22 cellular contexts compared by ENCODE assay signal in genomic region chr7:17015575-17015974, GRCh38.
DNase-seq lines count a peak whose midpoint lies in the region; ATAC-seq and TF ChIP-seq lines count a peak whose summit lies in the region.
"Had no signal": no experiment of that assay in that cellular context is flagged by ENCODE, and none has a peak within 500 bp of the region (broad histone marks: within the 10 kb centered on the region; RNA-seq: fewer than 3 reads in every experiment).

No MANE protein-coding gene starts in this region.

- CTCF ChIA-PET in CD8-positive, alpha-beta T cell (lab: Charles Lee) = no interaction called here

- no peak for ATAC-seq in CD8-positive, alpha-beta T cell
- ATAC-seq in GM18868 (IDR thresholded peaks at IDR 0.05; ENCODE audit: unreplicated experiment) = no peak
- ATAC-seq: stimulated activated memory B cell treated with anti-CD40 and anti-IgM and Interleukin-4, amounts not matched to agents 10 μg/mL and 1 μg/mL and 100 μg/mL, for 72 hours had no signal

- no peaks in the 10 kb centered on the region for H3K9me3 ChIP-seq in DOHH2 (ENCODE audit: control insufficient read depth, insufficient read depth, low read length)
- H3K9me3 ChIP-seq in fibroblast of lung (ENCODE audit: control insufficient read depth, insufficient read depth, low read depth, low read length) = no peaks in the 10 kb centered on the region
- H3K9me3 ChIP-seq in spleen = no peaks in the 10 kb centered on the region
- H3K9me3 ChIP-seq in CD8-positive, alpha-beta T cell (ENCODE audit: low read length) = no peaks in the 10 kb centered on the region
- H3K9me3 ChIP-seq: adrenal gland, right atrium auricular region had no signal

- H3K27me3 Mint-ChIP-seq in CD8-positive, alpha-beta T cell (ENCODE audit: low read depth) = peaks cover 2% of the 10 kb centered on the region
- H3K27me3 Mint-ChIP-seq: stimulated activated memory B cell treated with anti-CD40 and anti-IgM and Interleukin-4, amounts not matched to agents 10 μg/mL and 1 μg/mL and 100 μg/mL, for 72 hours had no signal

- H3K36me3 Mint-ChIP-seq in CD8-positive, alpha-beta T cell = no peaks in the 10 kb centered on the region
- H3K36me3 Mint-ChIP-seq: natural killer cell; stimulated activated memory B cell treated with anti-CD40 and anti-IgM and Interleukin-4, amounts not matched to agents 10 μg/mL and 1 μg/mL and 100 μg/mL, for 72 hours had no signal

- H3K9ac ChIP-seq in fibroblast of lung (ENCODE audit: insufficient read depth, low read length) = no peak overlapping the region
- H3K9ac ChIP-seq: KMS-11 had no signal

- no peaks in the 10 kb centered on the region for H3K27me3 ChIP-seq in DOHH2 (ENCODE audit: control insufficient read depth, low read length)
- no peaks in the 10 kb centered on the region for H3K27me3 ChIP-seq in fibroblast of lung (ENCODE audit: control insufficient read depth, insufficient read depth, low read length)
- no peaks in the 10 kb centered on the region for H3K27me3 ChIP-seq in spleen (replicated peaks in 1 of 7)
- no peaks in the 10 kb centered on the region for H3K27me3 ChIP-seq in CD8-positive, alpha-beta T cell (ENCODE audit: insufficient read depth, low read length)
- H3K27me3 ChIP-seq: adrenal gland, right atrium auricular region had no signal

- TF ChIP-seq CTCF in DOHH2 (IDR thresholded peaks at IDR 0.05; ENCODE audit: low read depth, low read length, poor library complexity, severe bottlenecking) (no peak), fibroblast of lung (conservative IDR thresholded peaks at IDR 0.05 in 1 of 2, IDR thresholded peaks at IDR 0.05 in 1 of 2; ENCODE audit: low read depth in 1 of 2, low read length in 2 of 2) (no peak), spleen (IDR thresholded peaks at IDR 0.05 in 8 of 11, conservative IDR thresholded peaks at IDR 0.05 in 3 of 11) (no peak)
- TF ChIP-seq CTCF in CD8-positive, alpha-beta T cell (IDR thresholded peaks at IDR 0.05) = no peak

- H3K4me1 ChIP-seq in DOHH2 (ENCODE audit: control insufficient read depth, low read length) = peaks cover 13% of the 10 kb centered on the region
- peaks cover 3% of the 10 kb centered on the region for H3K4me1 ChIP-seq in fibroblast of lung (ENCODE audit: control insufficient read depth, extremely low read depth, insufficient read depth, low read length)
- H3K4me1 ChIP-seq in spleen = peaks cover 0 to 11% (median 1%) of the 10 kb centered on the region in 6 donors
- no peaks in the 10 kb centered on the region for H3K4me1 ChIP-seq in CD8-positive, alpha-beta T cell (ENCODE audit: insufficient read depth, low read length)

- H3K4me3 Mint-ChIP-seq in CD8-positive, alpha-beta T cell = no peak overlapping the region
- H3K4me3 Mint-ChIP-seq: activated CD4-positive, alpha-beta T cell treated with anti-CD3 and anti-CD28 coated beads, Interleukin-2, amount 10 ng/mL, durations not matched to agents 24 days and 14 days; activated T-cell treated with anti-CD3 and anti-CD28 coated beads, Interleukin-2, amount 50 U/mL, for 24 hours; natural killer cell; stimulated activated memory B cell treated with anti-CD40 and anti-IgM and Interleukin-4, amounts not matched to agents 10 μg/mL and 1 μg/mL and 100 μg/mL, for 72 hours had no signal

- H3K4me3 ChIP-seq in DOHH2 (ENCODE audit: low read length) (no peak overlapping the region), fibroblast of lung (replicated peaks in 1 of 4; ENCODE audit: control extremely low read depth in 1 of 4, insufficient read depth in 1 of 4, low read depth in 3 of 4, low read length in 4 of 4) (no peak overlapping the region), spleen (no peak overlapping the region)
- no peak overlapping the region for H3K4me3 ChIP-seq in CD8-positive, alpha-beta T cell (ENCODE audit: low read depth, low read length)
- H3K4me3 ChIP-seq: adrenal gland, right atrium auricular region had no signal

- peak overlapping the region; percentile 44 for H2AFZ ChIP-seq in fibroblast of lung (ENCODE audit: low read length)

- no peaks in the 10 kb centered on the region for H3K36me3 ChIP-seq in DOHH2 (ENCODE audit: control insufficient read depth, low read length)
- H3K36me3 ChIP-seq in fibroblast of lung (ENCODE audit: control insufficient read depth, insufficient read depth, low read length) = no peaks in the 10 kb centered on the region
- no peaks in the 10 kb centered on the region for H3K36me3 ChIP-seq in spleen
- no peaks in the 10 kb centered on the region for H3K36me3 ChIP-seq in CD8-positive, alpha-beta T cell (ENCODE audit: insufficient read depth, low read length)
- H3K36me3 ChIP-seq: adrenal gland, right atrium auricular region had no signal

- H4K20me1 ChIP-seq in DOHH2 (ENCODE audit: control insufficient read depth, insufficient read depth, low read depth, low read length) (no peaks in the 10 kb centered on the region), fibroblast of lung (ENCODE audit: control insufficient read depth, extremely low read depth, insufficient read depth, low read length) (no peaks in the 10 kb centered on the region)

- no peaks in the 10 kb centered on the region for H3K9me3 Mint-ChIP-seq in CD8-positive, alpha-beta T cell
- H3K9me3 Mint-ChIP-seq: activated CD4-positive, alpha-beta T cell treated with anti-CD3 and anti-CD28 coated beads, Interleukin-2, amount 10 ng/mL, durations not matched to agents 24 days and 14 days; activated T-cell treated with anti-CD3 and anti-CD28 coated beads, Interleukin-2, amount 50 U/mL, for 24 hours; natural killer cell; stimulated activated memory B cell treated with anti-CD40 and anti-IgM and Interleukin-4, amounts not matched to agents 10 μg/mL and 1 μg/mL and 100 μg/mL, for 72 hours had no signal

- no peaks in the 10 kb centered on the region for H3K79me2 ChIP-seq in DOHH2 (ENCODE audit: control insufficient read depth, low read length)
- no peaks in the 10 kb centered on the region for H3K79me2 ChIP-seq in fibroblast of lung (ENCODE audit: control insufficient read depth, insufficient read depth, low read length)

- no peaks in the 10 kb centered on the region for H3K9me2 ChIP-seq in DOHH2 (replicated peaks; ENCODE audit: control insufficient read depth, low read length)

- H3K4me2 ChIP-seq in DOHH2 (ENCODE audit: low read length) (peak overlapping the region; percentile 25), fibroblast of lung (ENCODE audit: extremely low read depth, insufficient read depth, low read length) (peak overlapping the region; percentile 8)
- H3K4me2 ChIP-seq: KMS-11 had no signal

- peaks cover 4% of the 10 kb centered on the region for H3K4me1 Mint-ChIP-seq in CD8-positive, alpha-beta T cell (ENCODE audit: low read depth)

- H3K27ac ChIP-seq in DOHH2 (ENCODE audit: low read depth, low read length) (no peak overlapping the region), fibroblast of lung (ENCODE audit: insufficient read depth, low read length) (peak overlapping the region; percentile 51), spleen (peak overlapping the region in 5 of 8 donors; percentile 7 to 48 (median 26))
- H3K27ac ChIP-seq in CD8-positive, alpha-beta T cell (ENCODE audit: low read depth, low read length) = no peak overlapping the region
- H3K27ac ChIP-seq: KMS-11, right atrium auricular region, RWPE1 had no signal

- H3K27ac Mint-ChIP-seq in CD8-positive, alpha-beta T cell = no peak overlapping the region
- H3K27ac Mint-ChIP-seq: activated CD4-positive, alpha-beta T cell treated with anti-CD3 and anti-CD28 coated beads, Interleukin-2, amount 10 ng/mL, durations not matched to agents 24 days and 14 days; activated T-cell treated with anti-CD3 and anti-CD28 coated beads, Interleukin-2, amount 50 U/mL, for 24 hours; stimulated activated memory B cell treated with anti-CD40 and anti-IgM and Interleukin-4, amounts not matched to agents 10 μg/mL and 1 μg/mL and 100 μg/mL, for 72 hours had no signal

- no peak for TF ChIP-seq POLR2A in spleen (IDR thresholded peaks at IDR 0.05)

- 49 to 73% (median 68%) methylated on average over 4 of the region's 4 CpGs for WGBS in spleen, 5 donors

- DNase-seq in RPMI7951 (ENCODE audit: low read depth) (peak; percentile 26), fibroblast of lung (ENCODE audit: low read depth in 2 of 2) (peak; percentile 6 to 84), spleen (no peak), hippocampal formation (lab: John Stamatoyannopoulos, UW) (no peak), activated gamma-delta T cell treated with Interleukin-2 at 50 U/mL for 16 hours (no peak)
- DNase-seq in CD8-positive, alpha-beta T cell = no peak
- DNase-seq: activated CD4-positive, alpha-beta T cell treated with anti-CD3 and anti-CD28 coated beads, Interleukin-2, amount 10 ng/mL, durations not matched to agents 24 days and 14 days; activated T-cell treated with anti-CD3 and anti-CD28 coated beads, Interleukin-2, amount 50 U/mL, for 24 hours; adrenal gland; effector CD4-positive, alpha-beta T cell; kidney; natural killer cell; NCI-H187 treated with DMSO at 0.1 percent for 48 hours; NCI-H748 treated with DMSO at 0.1 percent for 48 hours; stimulated activated CD4-positive, alpha-beta T cell treated with anti-CD3 and anti-CD28 coated beads, Interleukin-4, amount 100 ng/mL, for 24 hours; T-helper 9 cell had no signal

- no peaks in the 10 kb centered on the region for H3F3A ChIP-seq in DOHH2 (ENCODE audit: control insufficient read depth, insufficient read depth)

- POLR2A ChIA-PET in CD8-positive, alpha-beta T cell (lab: Charles Lee) = no interaction called here

- intact Hi-C loops in spleen (cut with DNase I; ENCODE audit: low total_unique reads) = no loop called here
- intact Hi-C loops in CD8-positive, alpha-beta T cell (cut with DNase I, micrococcal nuclease) = no loop called here

Comparison
In these comparisons a context has a peak if more than half of its experiments do, and no peak if none do; other contexts are left out.
1. H3K27ac ChIP-seq: peak in fibroblast of lung (single experiment) and spleen (5 of 8); none in DOHH2 (single experiment) and CD8-positive, alpha-beta T cell (single experiment).
2. DNase-seq: peak in RPMI7951 (single experiment) and fibroblast of lung (2 of 2); none in spleen (single experiment), hippocampal formation (0 of 2), activated gamma-delta T cell treated with Interleukin-2 at 50 U/mL for 16 hours (single experiment) and CD8-positive, alpha-beta T cell (0 of 7).